14 cellular contexts compared by ENCODE assay signal in genomic region chr11:86591631-86592030, GRCh38.
DNase-seq lines count a peak whose midpoint lies in the region; ATAC-seq lines count a peak whose summit lies in the region.
"Had no signal": no experiment of that assay in that cellular context is flagged by ENCODE, and none has a peak within 500 bp of the region (broad histone marks: within the 10 kb centered on the region; RNA-seq: fewer than 3 reads in every experiment).

No MANE protein-coding gene starts in this region.

- CTCF ChIA-PET in activated naive CD4-positive, alpha-beta T cell treated with anti-CD3 and anti-CD28 coated beads for 36 hours (lab: Charles Lee), result interaction anchor here (0.6 kb wide), 1 partner anchor 26 kb away, joined by 3 read pairs; no protein-coding TSS in a partner anchor
- CTCF ChIA-PET in activated naive CD4-positive, alpha-beta T cell treated with anti-CD3 and anti-CD28 coated beads, Interleukin-2, amount 10 ng/mL, durations not matched to agents 7 days and 5 days (lab: Charles Lee), result interaction anchor here (4.5 kb wide), 1 partner anchor 16 kb away, joined by 26 read pairs; no protein-coding TSS in a partner anchor

- H3K4me3 Mint-ChIP-seq in activated naive CD4-positive, alpha-beta T cell treated with anti-CD3 and anti-CD28 coated beads for 36 hours, result peak overlapping the region; percentile 52
- H3K4me3 Mint-ChIP-seq in activated naive CD4-positive, alpha-beta T cell treated with anti-CD3 and anti-CD28 coated beads, Interleukin-2, amount 10 ng/mL, durations not matched to agents 7 days and 5 days, result no peak overlapping the region
- peak overlapping the region; percentile 50 for H3K4me3 Mint-ChIP-seq in activated T-helper 1 cell treated with anti-CD3 and anti-CD28 coated beads, Interleukin-12 subunit alpha, Interleukin-12 subunit beta, Interleukin-2, Interleukin-4 antibody, amounts not matched to agents 30 ng/mL and 10 ng/mL and 1 ng/mL, durations not matched to agents 14 hours and 24 hours and 36 hours
- no peak overlapping the region for H3K4me3 Mint-ChIP-seq in stimulated activated naive B cell treated with anti-CD40 and anti-IgM and Interleukin-4, amounts not matched to agents 10 μg/mL and 1 μg/mL and 100 μg/mL, for 72 hours
- H3K4me3 Mint-ChIP-seq: CD8-positive, alpha-beta T cell; stimulated activated naive CD8-positive, alpha-beta T cell treated with anti-CD3 and anti-CD28 coated beads, Interleukin-15, amount 100 ng/mL, for 72 hours had no signal

- DNase-seq in activated naive CD4-positive, alpha-beta T cell treated with anti-CD3 and anti-CD28 coated beads for 36 hours, result peak; percentile 14
- no peak for DNase-seq in activated naive CD4-positive, alpha-beta T cell treated with anti-CD3 and anti-CD28 coated beads, Interleukin-2, amount 10 ng/mL, durations not matched to agents 7 days and 5 days
- no peak for DNase-seq in activated T-helper 1 cell treated with anti-CD3 and anti-CD28 coated beads, Interleukin-12 subunit alpha, Interleukin-12 subunit beta, Interleukin-2, Interleukin-4 antibody, amounts not matched to agents 30 ng/mL and 10 ng/mL and 1 ng/mL, durations not matched to agents 14 hours and 24 hours and 36 hours (ENCODE audit: low spot score)
- DNase-seq in iris pigment epithelial cell (ENCODE audit: low read depth), result peak; percentile 26
- no peak for DNase-seq in stimulated activated naive B cell treated with anti-CD40 and anti-IgM and Interleukin-4, amounts not matched to agents 10 μg/mL and 1 μg/mL and 100 μg/mL, for 72 hours
- DNase-seq: activated gamma-delta T cell treated with Interleukin-2 at 50 U/mL for 16 hours; CD8-positive, alpha-beta T cell; left ventricle myocardium inferior; NCI-H2081; NCI-H524 treated with DMSO at 0.1 percent for 48 hours; stimulated activated naive CD8-positive, alpha-beta T cell treated with anti-CD3 and anti-CD28 coated beads, Interleukin-15, amount 100 ng/mL, for 72 hours had no signal

- H3K4me1 Mint-ChIP-seq in activated naive CD4-positive, alpha-beta T cell treated with anti-CD3 and anti-CD28 coated beads for 36 hours (ENCODE audit: low read depth), result peaks cover 74% of the 10 kb centered on the region
- peaks cover 23% of the 10 kb centered on the region for H3K4me1 Mint-ChIP-seq in activated naive CD4-positive, alpha-beta T cell treated with anti-CD3 and anti-CD28 coated beads, Interleukin-2, amount 10 ng/mL, durations not matched to agents 7 days and 5 days
- H3K4me1 Mint-ChIP-seq in activated T-helper 1 cell treated with anti-CD3 and anti-CD28 coated beads, Interleukin-12 subunit alpha, Interleukin-12 subunit beta, Interleukin-2, Interleukin-4 antibody, amounts not matched to agents 30 ng/mL and 10 ng/mL and 1 ng/mL, durations not matched to agents 14 hours and 24 hours and 36 hours (ENCODE audit: low read depth), result peaks cover 58% of the 10 kb centered on the region
- peaks cover 24 to 33% of the 10 kb centered on the region in 2 donors for H3K4me1 Mint-ChIP-seq in stimulated activated naive B cell treated with anti-CD40 and anti-IgM and Interleukin-4, amounts not matched to agents 10 μg/mL and 1 μg/mL and 100 μg/mL, for 72 hours

- H3K9me3 Mint-ChIP-seq in activated naive CD4-positive, alpha-beta T cell treated with anti-CD3 and anti-CD28 coated beads for 36 hours, result peaks cover 4% of the 10 kb centered on the region
- no peaks in the 10 kb centered on the region for H3K9me3 Mint-ChIP-seq in activated naive CD4-positive, alpha-beta T cell treated with anti-CD3 and anti-CD28 coated beads, Interleukin-2, amount 10 ng/mL, durations not matched to agents 7 days and 5 days
- H3K9me3 Mint-ChIP-seq in activated T-helper 1 cell treated with anti-CD3 and anti-CD28 coated beads, Interleukin-12 subunit alpha, Interleukin-12 subunit beta, Interleukin-2, Interleukin-4 antibody, amounts not matched to agents 30 ng/mL and 10 ng/mL and 1 ng/mL, durations not matched to agents 14 hours and 24 hours and 36 hours, result peaks cover 11% of the 10 kb centered on the region
- no peaks in the 10 kb centered on the region for H3K9me3 Mint-ChIP-seq in stimulated activated naive B cell treated with anti-CD40 and anti-IgM and Interleukin-4, amounts not matched to agents 10 μg/mL and 1 μg/mL and 100 μg/mL, for 72 hours
- H3K9me3 Mint-ChIP-seq: CD8-positive, alpha-beta T cell had no signal

- peak overlapping the region; percentile 86 for H3K27ac Mint-ChIP-seq in activated naive CD4-positive, alpha-beta T cell treated with anti-CD3 and anti-CD28 coated beads for 36 hours
- no peak overlapping the region for H3K27ac Mint-ChIP-seq in activated naive CD4-positive, alpha-beta T cell treated with anti-CD3 and anti-CD28 coated beads, Interleukin-2, amount 10 ng/mL, durations not matched to agents 7 days and 5 days
- H3K27ac Mint-ChIP-seq in activated T-helper 1 cell treated with anti-CD3 and anti-CD28 coated beads, Interleukin-12 subunit alpha, Interleukin-12 subunit beta, Interleukin-2, Interleukin-4 antibody, amounts not matched to agents 30 ng/mL and 10 ng/mL and 1 ng/mL, durations not matched to agents 14 hours and 24 hours and 36 hours, result peak overlapping the region; percentile 93
- H3K27ac Mint-ChIP-seq in stimulated activated naive B cell treated with anti-CD40 and anti-IgM and Interleukin-4, amounts not matched to agents 10 μg/mL and 1 μg/mL and 100 μg/mL, for 72 hours, result peak overlapping the region; percentile 76
- H3K27ac Mint-ChIP-seq: CD8-positive, alpha-beta T cell had no signal

- H3K36me3 Mint-ChIP-seq in activated naive CD4-positive, alpha-beta T cell treated with anti-CD3 and anti-CD28 coated beads for 36 hours (ENCODE audit: low read depth), result peaks cover 3% of the 10 kb centered on the region
- H3K36me3 Mint-ChIP-seq in activated naive CD4-positive, alpha-beta T cell treated with anti-CD3 and anti-CD28 coated beads, Interleukin-2, amount 10 ng/mL, durations not matched to agents 7 days and 5 days, result no peaks in the 10 kb centered on the region
- peaks cover 17% of the 10 kb centered on the region for H3K36me3 Mint-ChIP-seq in activated T-helper 1 cell treated with anti-CD3 and anti-CD28 coated beads, Interleukin-12 subunit alpha, Interleukin-12 subunit beta, Interleukin-2, Interleukin-4 antibody, amounts not matched to agents 30 ng/mL and 10 ng/mL and 1 ng/mL, durations not matched to agents 14 hours and 24 hours and 36 hours (ENCODE audit: low read depth)
- peaks cover 1 to 4% of the 10 kb centered on the region in 2 donors for H3K36me3 Mint-ChIP-seq in stimulated activated naive B cell treated with anti-CD40 and anti-IgM and Interleukin-4, amounts not matched to agents 10 μg/mL and 1 μg/mL and 100 μg/mL, for 72 hours
- H3K36me3 Mint-ChIP-seq: CD8-positive, alpha-beta T cell had no signal

- intact Hi-C loops in activated naive CD4-positive, alpha-beta T cell treated with anti-CD3 and anti-CD28 coated beads for 36 hours (cut with micrococcal nuclease), result loop anchor here (1.0 to 5.0 kb wide), 11 partner anchors 47 to 1945 kb away; partner anchors contain the start of genes PICALM and TMEM126B
- intact Hi-C loops in activated T-helper 1 cell treated with anti-CD3 and anti-CD28 coated beads, Interleukin-12 subunit alpha, Interleukin-12 subunit beta, Interleukin-2, Interleukin-4 antibody, amounts not matched to agents 30 ng/mL and 10 ng/mL and 1 ng/mL, durations not matched to agents 14 hours and 24 hours and 36 hours (cut with micrococcal nuclease), result loop anchor here (2.0 to 5.0 kb wide), 8 partner anchors 17 to 964 kb away; partner anchors contain the start of genes DLG2, HIKESHI and TMEM126B

- ATAC-seq in stimulated activated naive B cell treated with anti-CD40 and anti-IgM and Interleukin-4, amounts not matched to agents 10 μg/mL and 1 μg/mL and 100 μg/mL, for 72 hours (replicated peaks), result no peak
- ATAC-seq in HG03280 (IDR thresholded peaks at IDR 0.05; ENCODE audit: unreplicated experiment), result no peak
- no peak for ATAC-seq in HG02981 (IDR thresholded peaks at IDR 0.05; ENCODE audit: unreplicated experiment)
- no peak for ATAC-seq in HG02798 (IDR thresholded peaks at IDR 0.05; ENCODE audit: poor library complexity, unreplicated experiment)
- ATAC-seq: CD8-positive, alpha-beta T cell; stimulated activated naive CD8-positive, alpha-beta T cell treated with anti-CD3 and anti-CD28 coated beads, Interleukin-15, amount 100 ng/mL, for 72 hours had no signal

- H3K27me3 Mint-ChIP-seq in activated naive CD4-positive, alpha-beta T cell treated with anti-CD3 and anti-CD28 coated beads for 36 hours (ENCODE audit: low read depth), result no peaks in the 10 kb centered on the region
- H3K27me3 Mint-ChIP-seq in activated naive CD4-positive, alpha-beta T cell treated with anti-CD3 and anti-CD28 coated beads, Interleukin-2, amount 10 ng/mL, durations not matched to agents 7 days and 5 days, result no peaks in the 10 kb centered on the region
- H3K27me3 Mint-ChIP-seq in activated T-helper 1 cell treated with anti-CD3 and anti-CD28 coated beads, Interleukin-12 subunit alpha, Interleukin-12 subunit beta, Interleukin-2, Interleukin-4 antibody, amounts not matched to agents 30 ng/mL and 10 ng/mL and 1 ng/mL, durations not matched to agents 14 hours and 24 hours and 36 hours (ENCODE audit: insufficient read depth), result no peaks in the 10 kb centered on the region
- H3K27me3 Mint-ChIP-seq in stimulated activated naive B cell treated with anti-CD40 and anti-IgM and Interleukin-4, amounts not matched to agents 10 μg/mL and 1 μg/mL and 100 μg/mL, for 72 hours, result no peaks in the 10 kb centered on the region
- H3K27me3 Mint-ChIP-seq: stimulated activated naive CD8-positive, alpha-beta T cell treated with anti-CD3 and anti-CD28 coated beads, Interleukin-15, amount 100 ng/mL, for 72 hours had no signal

Comparison
In these comparisons a context has a peak if more than half of its experiments do, and no peak if none do; other contexts are left out.
1. DNase-seq: peak in activated naive CD4-positive, alpha-beta T cell treated with anti-CD3 and anti-CD28 coated beads for 36 hours (single experiment) and iris pigment epithelial cell (single experiment); none in activated naive CD4-positive, alpha-beta T cell treated with anti-CD3 and anti-CD28 coated beads, Interleukin-2, amount 10 ng/mL, durations not matched to agents 7 days and 5 days (single experiment), activated T-helper 1 cell treated with anti-CD3 and anti-CD28 coated beads, Interleukin-12 subunit alpha, Interleukin-12 subunit beta, Interleukin-2, Interleukin-4 antibody, amounts not matched to agents 30 ng/mL and 10 ng/mL and 1 ng/mL, durations not matched to agents 14 hours and 24 hours and 36 hours (single experiment) and stimulated activated naive B cell treated with anti-CD40 and anti-IgM and Interleukin-4, amounts not matched to agents 10 μg/mL and 1 μg/mL and 100 μg/mL, for 72 hours (single experiment).
2. H3K4me3 Mint-ChIP-seq: peak in activated naive CD4-positive, alpha-beta T cell treated with anti-CD3 and anti-CD28 coated beads for 36 hours (single experiment) and activated T-helper 1 cell treated with anti-CD3 and anti-CD28 coated beads, Interleukin-12 subunit alpha, Interleukin-12 subunit beta, Interleukin-2, Interleukin-4 antibody, amounts not matched to agents 30 ng/mL and 10 ng/mL and 1 ng/mL, durations not matched to agents 14 hours and 24 hours and 36 hours (single experiment); none in activated naive CD4-positive, alpha-beta T cell treated with anti-CD3 and anti-CD28 coated beads, Interleukin-2, amount 10 ng/mL, durations not matched to agents 7 days and 5 days (single experiment) and stimulated activated naive B cell treated with anti-CD40 and anti-IgM and Interleukin-4, amounts not matched to agents 10 μg/mL and 1 μg/mL and 100 μg/mL, for 72 hours (0 of 2).